ENCODE assay signal across 9 cellular contexts in the genomic region with DNA sequence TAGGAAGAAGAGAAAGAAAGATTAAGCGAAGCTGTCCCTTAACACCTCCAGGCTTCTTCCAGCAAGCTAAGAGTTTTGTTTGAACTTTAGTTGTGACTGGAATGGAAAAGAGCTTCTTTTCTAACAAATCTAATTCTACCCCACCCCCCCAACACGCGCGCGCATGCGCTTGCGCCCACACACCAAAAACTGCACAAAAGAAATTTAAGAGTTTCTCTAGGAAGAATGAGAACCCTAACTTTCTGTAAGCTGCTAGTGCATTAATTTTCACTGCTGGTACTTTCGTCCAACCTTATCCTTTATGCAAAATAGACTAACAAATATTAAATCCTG. TPM values are rescaled to one million over a fixed set of nuclear protein-coding genes. Genes with fewer than 3 reads are reported as not detected.
DNase-seq lines count a peak whose midpoint lies in the region; ATAC-seq and TF ChIP-seq lines count a peak whose summit lies in the region.
"Had no signal": no experiment of that assay in that cellular context is flagged by ENCODE, and none has a peak within 500 bp of the region (broad histone marks: within the 10 kb centered on the region; RNA-seq: fewer than 3 reads in every experiment).

No MANE protein-coding gene starts in this region.

- H3K36me3 ChIP-seq in gastrocnemius medialis: no peaks in the 10 kb centered on the region

- in situ Hi-C loops in gastrocnemius medialis (cut with MboI; ENCODE audit: low sequenced_read_pairs in 4 of 4): loop anchor here in 1 of 4 donors (25.0 kb wide), 1 partner anchor 114 kb away; a partner anchor contains a TSS

- no peak overlapping the region for H3K27ac Mint-ChIP-seq in activated CD8-positive, alpha-beta T cell treated with anti-CD3 and anti-CD28 coated beads, Interleukin-2, amount 10 ng/mL, durations not matched to agents 7 days and 5 days

- peaks cover 41% of the 10 kb centered on the region for H3K27me3 Mint-ChIP-seq in activated CD8-positive, alpha-beta T cell treated with anti-CD3 and anti-CD28 coated beads, Interleukin-2, amount 10 ng/mL, durations not matched to agents 7 days and 5 days (ENCODE audit: low read depth)

- peaks cover 0 to 5% of the 10 kb centered on the region in 2 donors for H3K4me1 ChIP-seq in gastrocnemius medialis

- H3K9me3 ChIP-seq in gastrocnemius medialis: no peaks in the 10 kb centered on the region

- peak overlapping the region; percentile 43 for H3K4me3 Mint-ChIP-seq in activated CD8-positive, alpha-beta T cell treated with anti-CD3 and anti-CD28 coated beads, Interleukin-2, amount 10 ng/mL, durations not matched to agents 7 days and 5 days

- H3K27me3 ChIP-seq in gastrocnemius medialis: peaks cover 12 to 31% (median 22%) of the 10 kb centered on the region in 3 donors

- TF ChIP-seq POLR2A in gastrocnemius medialis (IDR thresholded peaks at IDR 0.05): no peak

- TF ChIP-seq CTCF in gastrocnemius medialis (IDR thresholded peaks at IDR 0.05 in 4 of 5, conservative IDR thresholded peaks at IDR 0.05 in 1 of 5): no peak

- no peak overlapping the region for H3K27ac ChIP-seq in gastrocnemius medialis

- POLR2A ChIA-PET in activated CD8-positive, alpha-beta T cell treated with anti-CD3 and anti-CD28 coated beads, Interleukin-2, amount 10 ng/mL, durations not matched to agents 7 days and 5 days (lab: Charles Lee): no interaction called here

- intact Hi-C loops in left ventricle myocardium superior (cut with micrococcal nuclease): no loop called here
- intact Hi-C loops in gastrocnemius medialis (cut with DNase I; ENCODE audit: low total_unique reads): no loop called here

- peaks cover 5% of the 10 kb centered on the region for H3K4me1 Mint-ChIP-seq in activated CD8-positive, alpha-beta T cell treated with anti-CD3 and anti-CD28 coated beads, Interleukin-2, amount 10 ng/mL, durations not matched to agents 7 days and 5 days (ENCODE audit: low read depth)

- CTCF ChIA-PET in activated CD8-positive, alpha-beta T cell treated with anti-CD3 and anti-CD28 coated beads, Interleukin-2, amount 10 ng/mL, durations not matched to agents 7 days and 5 days (lab: Charles Lee): interaction anchor here (0.9 kb wide), 1 partner anchor 11 kb away, joined by 3 read pairs; no protein-coding TSS in a partner anchor

- H3K36me3 Mint-ChIP-seq in activated CD8-positive, alpha-beta T cell treated with anti-CD3 and anti-CD28 coated beads, Interleukin-2, amount 10 ng/mL, durations not matched to agents 7 days and 5 days (ENCODE audit: low read depth): no peaks in the 10 kb centered on the region

- no peaks in the 10 kb centered on the region for H3K9me3 Mint-ChIP-seq in activated CD8-positive, alpha-beta T cell treated with anti-CD3 and anti-CD28 coated beads, Interleukin-2, amount 10 ng/mL, durations not matched to agents 7 days and 5 days (ENCODE audit: insufficient read depth)

- DNase-seq in activated CD8-positive, alpha-beta T cell treated with anti-CD3 and anti-CD28 coated beads, Interleukin-2, amount 10 ng/mL, durations not matched to agents 7 days and 5 days: no peak
- peak; percentile 31 for DNase-seq in left ventricle myocardium superior
- DNase-seq in gastrocnemius medialis: no peak
- DNase-seq in NCI-H446 (lab: John Stamatoyannopoulos, UW): no peak

- peak overlapping the region; percentile 50 to 60 (median 56) for H3K4me3 ChIP-seq in gastrocnemius medialis
- H3K4me3 ChIP-seq: K562 had no signal

- ATAC-seq in GM19372 (IDR thresholded peaks at IDR 0.05; ENCODE audit: low read depth, unreplicated experiment) (peak; percentile 8), left ventricle myocardium superior (no peak), gastrocnemius medialis (no peak), GM18858 (IDR thresholded peaks at IDR 0.05; ENCODE audit: unreplicated experiment) (no peak), HG02642 (IDR thresholded peaks at IDR 0.05; ENCODE audit: poor library complexity, unreplicated experiment) (no peak), GM21528 (IDR thresholded peaks at IDR 0.05; ENCODE audit: low FRiP score, unreplicated experiment) (no peak)
- no peak for ATAC-seq in activated CD8-positive, alpha-beta T cell treated with anti-CD3 and anti-CD28 coated beads, Interleukin-2, amount 10 ng/mL, durations not matched to agents 7 days and 5 days
- ATAC-seq: K562 had no signal

RNA-seq across cellular contexts. Expression of a gene that starts 9.0 kb away (rescaled TPM):
- under 1 TPM; 0.16 to 0.37 TPM for total RNA-seq in activated CD8-positive, alpha-beta T cell treated with anti-CD3 and anti-CD28 coated beads, Interleukin-2, amount 10 ng/mL, durations not matched to agents 7 days and 5 days
- total RNA-seq in left ventricle myocardium superior: 4.6 TPM
- 1 to 10 TPM in 2 of 4 donors, under 1 TPM in 2; 0.65 to 2.6 (median 1.7) TPM for total RNA-seq in gastrocnemius medialis
